13 cellular contexts compared by ENCODE assay signal in genomic region chr1:27538793-27539192, GRCh38. TPM values are rescaled to one million over a fixed set of nuclear protein-coding genes. Genes with fewer than 3 reads are reported as not detected.
DNase-seq lines count a peak whose midpoint lies in the region; ATAC-seq and TF ChIP-seq lines count a peak whose summit lies in the region.
"Had no signal": no experiment of that assay in that cellular context is flagged by ENCODE, and none has a peak within 500 bp of the region (broad histone marks: within the 10 kb centered on the region; RNA-seq: fewer than 3 reads in every experiment).

No MANE protein-coding gene starts in this region.

- peak; percentile 38 for ATAC-seq in SK-N-SH treated with all-trans-retinoic acid at 6 μM for 48 hours
- ATAC-seq: stimulated activated naive CD8-positive, alpha-beta T cell treated with anti-CD3 and anti-CD28 coated beads, Interleukin-15, Interleukin-2, amounts not matched to agents 100 U/mL and 50 U/mL, for 24 hours had no signal

- H3K9ac ChIP-seq in fibroblast of lung (ENCODE audit: insufficient read depth, low read length) (no peak overlapping the region), skeletal muscle satellite cell (ENCODE audit: low read depth, low read length) (peak overlapping the region; percentile 39)

- DNase-seq in HFF-Myc (ENCODE audit: extremely low read depth, low read depth) (peak; percentile 67), fibroblast of lung (ENCODE audit: low read depth in 2 of 2) (peak; percentile 56 to 84), NCI-H2227 (lab: John Stamatoyannopoulos, UW; ENCODE audit: unreplicated experiment) (no peak), ureter (ENCODE audit: low spot score) (no peak), activated T-cell treated with anti-CD3 and anti-CD28 coated beads for 4 hours (no peak), NCI-H2081 treated with DMSO at 0.1 percent for 48 hours (lab: John Stamatoyannopoulos, UW) (no peak)
- DNase-seq: activated gamma-delta T cell treated with Interleukin-2 at 50 U/mL for 16 hours; NCI-H524 treated with DMSO at 0.1 percent for 48 hours; stimulated activated CD4-positive, alpha-beta T cell treated with anti-CD3 and anti-CD28 coated beads, Interleukin-12 subunit alpha, Interleukin-12 subunit beta, amount 100 ng/mL, for 4 hours; stimulated activated naive CD8-positive, alpha-beta T cell treated with anti-CD3 and anti-CD28 coated beads, Interleukin-15, Interleukin-2, amounts not matched to agents 100 U/mL and 50 U/mL, for 24 hours had no signal

- H3K27me3 ChIP-seq in fibroblast of lung (ENCODE audit: control insufficient read depth, insufficient read depth, low read length) (no peaks in the 10 kb centered on the region), skeletal muscle satellite cell (ENCODE audit: control insufficient read depth, insufficient read depth, low read length) (no peaks in the 10 kb centered on the region)

- peak overlapping the region; percentile 61 for H3K27ac ChIP-seq in fibroblast of lung (ENCODE audit: insufficient read depth, low read length)
- H3K27ac ChIP-seq: VCaP had no signal

- H3K4me2 ChIP-seq in fibroblast of lung (ENCODE audit: extremely low read depth, insufficient read depth, low read length) (peak overlapping the region; percentile 73), skeletal muscle satellite cell (ENCODE audit: low read length) (peak overlapping the region; percentile 62)

- no peaks in the 10 kb centered on the region for H4K20me1 ChIP-seq in fibroblast of lung (ENCODE audit: control insufficient read depth, extremely low read depth, insufficient read depth, low read length)

- peaks cover 5% of the 10 kb centered on the region for H3K36me3 ChIP-seq in fibroblast of lung (ENCODE audit: control insufficient read depth, insufficient read depth, low read length)
- peaks cover 15% of the 10 kb centered on the region for H3K36me3 ChIP-seq in skeletal muscle satellite cell (ENCODE audit: insufficient read depth, low read length)

- H3K4me3 ChIP-seq in HFF-Myc (replicated peaks; ENCODE audit: low read depth, low read length): no peak overlapping the region
- H3K4me3 ChIP-seq in fibroblast of lung (replicated peaks in 1 of 4; ENCODE audit: control extremely low read depth in 1 of 4, insufficient read depth in 1 of 4, low read depth in 3 of 4, low read length in 4 of 4): no peak overlapping the region
- peak overlapping the region; percentile 37 for H3K4me3 ChIP-seq in skeletal muscle satellite cell (ENCODE audit: low read length)

- H2AFZ ChIP-seq in fibroblast of lung (ENCODE audit: low read length): no peak overlapping the region

- peaks cover 21% of the 10 kb centered on the region for H3K79me2 ChIP-seq in fibroblast of lung (ENCODE audit: control insufficient read depth, insufficient read depth, low read length)

- TF ChIP-seq CTCF in HFF-Myc (IDR thresholded peaks at IDR 0.05; ENCODE audit: low read depth, low read length, missing control alignments) (no peak), fibroblast of lung (conservative IDR thresholded peaks at IDR 0.05 in 1 of 2, IDR thresholded peaks at IDR 0.05 in 1 of 2; ENCODE audit: low read depth in 1 of 2, low read length in 2 of 2) (no peak)

- H3K4me1 ChIP-seq in fibroblast of lung (ENCODE audit: control insufficient read depth, extremely low read depth, insufficient read depth, low read length): peaks cover 59% of the 10 kb centered on the region
- H3K4me1 ChIP-seq in skeletal muscle satellite cell (ENCODE audit: control insufficient read depth, insufficient read depth, low read length): peaks cover 78% of the 10 kb centered on the region

- H3K9me3 ChIP-seq in fibroblast of lung (ENCODE audit: control insufficient read depth, insufficient read depth, low read depth, low read length) (no peaks in the 10 kb centered on the region), skeletal muscle satellite cell (replicated peaks; ENCODE audit: low read length) (no peaks in the 10 kb centered on the region)

TF ChIP-seq in SK-N-SH treated with all-trans-retinoic acid at 6 μM for 48 hours, 23 proteins besides CTCF, POLR2A, EP300 and RAD21:
- TF ChIP-seq ZNF565 (CRISPR knock-in tag; conservative IDR thresholded peaks at IDR 0.05; ENCODE audit: low read depth) (no peak), CSRNP3 (CRISPR knock-in tag; IDR thresholded peaks at IDR 0.05) (no peak), ISL1 (CRISPR knock-in tag; IDR thresholded peaks at IDR 0.05) (no peak)
TF ChIP-seq in SK-N-SH treated with all-trans-retinoic acid at 6 μM for 48 hours: peak in this region for 0.

RNA-seq across cellular contexts. Expression of gene WASF2, which starts 48.8 kb away (rescaled TPM):
- 16.7 and 26.3 TPM in 2 replicates for total RNA-seq in fibroblast of lung
- polyA plus RNA-seq in fibroblast of lung: 55.5 and 66.9 TPM in 2 replicates
- polyA plus RNA-seq in fibroblast of lung (2012): 57.3 and 72.1 TPM in 2 replicates
- polyA minus RNA-seq in fibroblast of lung (ENCODE audit: low replicate concordance): 183 and 186 TPM in 2 replicates
- total RNA-seq in skeletal muscle satellite cell (2012; rRNA removed): 17.2 and 18.6 TPM in 2 replicates
- 141 TPM for total RNA-seq in ureter

Comparison
In these comparisons a context has a peak if more than half of its experiments do, and no peak if none do; other contexts are left out.
1. DNase-seq: peak in HFF-Myc (single experiment) and fibroblast of lung (2 of 2); none in NCI-H2227 (single experiment), ureter (single experiment), activated T-cell treated with anti-CD3 and anti-CD28 coated beads for 4 hours (single experiment) and NCI-H2081 treated with DMSO at 0.1 percent for 48 hours (single experiment).